ENCODE assay signal across 28 cellular contexts in genomic region chr1:88678405-88678804, GRCh38. TPM values are rescaled to one million over a fixed set of nuclear protein-coding genes. Genes with fewer than 3 reads are reported as not detected.
DNase-seq lines count a peak whose midpoint lies in the region; ATAC-seq and TF ChIP-seq lines count a peak whose summit lies in the region.
"Had no signal": no experiment of that assay in that cellular context is flagged by ENCODE, and none has a peak within 500 bp of the region (broad histone marks: within the 10 kb centered on the region; RNA-seq: fewer than 3 reads in every experiment).

No MANE protein-coding gene starts in this region.

- no peak overlapping the region for H3K4me3 Mint-ChIP-seq in activated T-cell treated with anti-CD3 and anti-CD28 coated beads, Interleukin-2, amount 50 U/mL, for 72 hours
- H3K4me3 Mint-ChIP-seq in activated T-cell treated with anti-CD3 and anti-CD28 coated beads, Interleukin-2, amount 50 U/mL, for 4 hours: no peak overlapping the region
- H3K4me3 Mint-ChIP-seq: activated T-helper 1 cell treated with anti-CD3 and anti-CD28 coated beads, Interleukin-12 subunit alpha, Interleukin-12 subunit beta, Interleukin-2, Interleukin-4 antibody, amounts not matched to agents 30 ng/mL and 10 ng/mL and 1 ng/mL, durations not matched to agents 14 hours and 24 hours and 36 hours; CD8-positive, alpha-beta T cell; neural progenitor cell had no signal

- H3K27me3 ChIP-seq in hepatocyte: no peaks in the 10 kb centered on the region
- H3K27me3 ChIP-seq: esophagus muscularis mucosa, neural progenitor cell had no signal

- TF ChIP-seq CTCF in hepatocyte (IDR thresholded peaks at IDR 0.05; ENCODE audit: poor library complexity): no peak

- WGBS in hepatocyte (ENCODE audit: low lambda C conversion rate, missing lambda C conversion rate): 28% methylated on average over 3 of the region's 3 CpGs

- H3K79me2 ChIP-seq in hepatocyte: peaks cover 11% of the 10 kb centered on the region
- H3K79me2 ChIP-seq: parathyroid adenoma had no signal

- H3K27ac ChIP-seq in hepatocyte: peak overlapping the region; percentile 73
- H3K27ac ChIP-seq: esophagus muscularis mucosa, neural progenitor cell, parathyroid adenoma, PC-9 had no signal

- no peaks in the 10 kb centered on the region for H3K36me3 Mint-ChIP-seq in activated T-cell treated with anti-CD3 and anti-CD28 coated beads, Interleukin-2, amount 50 U/mL, for 72 hours (ENCODE audit: insufficient read depth in 2 of 2)
- H3K36me3 Mint-ChIP-seq in activated T-cell treated with anti-CD3 and anti-CD28 coated beads, Interleukin-2, amount 50 U/mL, for 4 hours (ENCODE audit: insufficient read depth): no peaks in the 10 kb centered on the region
- H3K36me3 Mint-ChIP-seq: neural progenitor cell had no signal

- intact Hi-C loops in posterior cingulate gyrus (cut with DNase I): no loop called here

- H4K20me1 ChIP-seq in hepatocyte (ENCODE audit: insufficient read depth, poor library complexity, severe bottlenecking): no peaks in the 10 kb centered on the region

- no peak for ATAC-seq in activated T-cell treated with anti-CD3 and anti-CD28 coated beads, Interleukin-2, amount 50 U/mL, for 72 hours (replicated peaks in 1 of 2)
- no peak for ATAC-seq in activated T-cell treated with anti-CD3 and anti-CD28 coated beads, Interleukin-2, amount 50 U/mL, for 4 hours
- ATAC-seq in GM21367 (IDR thresholded peaks at IDR 0.05; ENCODE audit: unreplicated experiment) (no peak), HG03039 (IDR thresholded peaks at IDR 0.05; ENCODE audit: unreplicated experiment) (no peak)
- ATAC-seq: CD8-positive, alpha-beta T cell; left cardiac atrium had no signal

- H2AFZ ChIP-seq in hepatocyte: no peak overlapping the region
- H2AFZ ChIP-seq: neural progenitor cell, parathyroid adenoma, PC-9 had no signal

- peaks cover 15% of the 10 kb centered on the region for H3K4me1 Mint-ChIP-seq in activated T-cell treated with anti-CD3 and anti-CD28 coated beads, Interleukin-2, amount 50 U/mL, for 72 hours (ENCODE audit: low read depth)
- H3K4me1 Mint-ChIP-seq in activated T-cell treated with anti-CD3 and anti-CD28 coated beads, Interleukin-2, amount 50 U/mL, for 4 hours (ENCODE audit: low read depth): peaks cover 10% of the 10 kb centered on the region

- no peak for DNase-seq in activated T-cell treated with anti-CD3 and anti-CD28 coated beads, Interleukin-2, amount 50 U/mL, for 72 hours
- DNase-seq in activated T-cell treated with anti-CD3 and anti-CD28 coated beads, Interleukin-2, amount 50 U/mL, for 4 hours: no peak
- peak; percentile 57 for DNase-seq in hepatocyte (ENCODE audit: low spot score)
- DNase-seq in posterior cingulate gyrus: no peak
- no peak for DNase-seq in HCEC 1CT
- DNase-seq: activated CD4-positive, alpha-beta T cell treated with anti-CD3 and anti-CD28 coated beads, Interleukin-2, amount 50 U/mL, for 4 hours; activated naive CD4-positive, alpha-beta T cell treated with anti-CD3 and anti-CD28 coated beads, Interleukin-2, amount 50 U/mL, for 16 hours; AML-193; amniotic stem cell; CD8-positive, alpha-beta T cell; effector CD4-positive, alpha-beta T cell; foreskin melanocyte; H7; KBM-7; left cardiac atrium; mammary epithelial cell; MM.1S; NCI-H2029 treated with DMSO at 0.1 percent for 48 hours; PC-9; SIG-M5; stimulated activated naive CD4-positive, alpha-beta T cell treated with Interleukin-2 at 50 U/mL for 16 hours had no signal

- no peaks in the 10 kb centered on the region for H3K9me3 ChIP-seq in hepatocyte (ENCODE audit: low read depth)
- H3K9me3 ChIP-seq: esophagus muscularis mucosa had no signal

- peaks cover 8% of the 10 kb centered on the region for H3K4me1 ChIP-seq in hepatocyte (ENCODE audit: insufficient read depth)
- H3K4me1 ChIP-seq: parathyroid adenoma had no signal

- H3K27ac Mint-ChIP-seq in activated T-cell treated with anti-CD3 and anti-CD28 coated beads, Interleukin-2, amount 50 U/mL, for 72 hours: peak overlapping the region; percentile 20
- H3K27ac Mint-ChIP-seq: activated T-helper 1 cell treated with anti-CD3 and anti-CD28 coated beads, Interleukin-12 subunit alpha, Interleukin-12 subunit beta, Interleukin-2, Interleukin-4 antibody, amounts not matched to agents 30 ng/mL and 10 ng/mL and 1 ng/mL, durations not matched to agents 14 hours and 24 hours and 36 hours; CD8-positive, alpha-beta T cell; neural progenitor cell had no signal

- H3K27me3 Mint-ChIP-seq in activated T-cell treated with anti-CD3 and anti-CD28 coated beads, Interleukin-2, amount 50 U/mL, for 72 hours (ENCODE audit: low read depth): no peaks in the 10 kb centered on the region
- H3K27me3 Mint-ChIP-seq in activated T-cell treated with anti-CD3 and anti-CD28 coated beads, Interleukin-2, amount 50 U/mL, for 4 hours (ENCODE audit: low read depth): no peaks in the 10 kb centered on the region

- H3K9me2 ChIP-seq in hepatocyte (replicated peaks; ENCODE audit: insufficient read depth): no peaks in the 10 kb centered on the region

- H3K36me3 ChIP-seq in hepatocyte (replicated peaks; ENCODE audit: insufficient read depth, low read depth): no peaks in the 10 kb centered on the region
- H3K36me3 ChIP-seq: esophagus muscularis mucosa, neural progenitor cell had no signal

- H3K4me3 ChIP-seq in hepatocyte: no peak overlapping the region
- H3K4me3 ChIP-seq: esophagus muscularis mucosa, neural progenitor cell, PC-9 had no signal

- H3K9me3 Mint-ChIP-seq in activated T-cell treated with anti-CD3 and anti-CD28 coated beads, Interleukin-2, amount 50 U/mL, for 72 hours: no peaks in the 10 kb centered on the region
- no peaks in the 10 kb centered on the region for H3K9me3 Mint-ChIP-seq in activated T-cell treated with anti-CD3 and anti-CD28 coated beads, Interleukin-2, amount 50 U/mL, for 4 hours
- H3K9me3 Mint-ChIP-seq: activated T-helper 1 cell treated with anti-CD3 and anti-CD28 coated beads, Interleukin-12 subunit alpha, Interleukin-12 subunit beta, Interleukin-2, Interleukin-4 antibody, amounts not matched to agents 30 ng/mL and 10 ng/mL and 1 ng/mL, durations not matched to agents 14 hours and 24 hours and 36 hours; CD8-positive, alpha-beta T cell; neural progenitor cell had no signal

- no peak overlapping the region for H3K4me2 ChIP-seq in hepatocyte
- H3K4me2 ChIP-seq: neural progenitor cell, PC-9 had no signal

TF ChIP-seq in PFSK-1, 5 proteins besides CTCF, POLR2A, EP300 and RAD21:
- no peak for TF ChIP-seq FOXP2 (optimal IDR thresholded peaks at IDR 0.05; ENCODE audit: borderline replicate concordance, extremely low read depth, extremely low read length, insufficient read depth)
- TF ChIP-seq TAF1 (IDR thresholded peaks at IDR 0.05; ENCODE audit: borderline replicate concordance, insufficient read depth, low read length): no peak; the same call in 1 of the 2 replicates
- TF ChIP-seq SIN3A (IDR thresholded peaks at IDR 0.05; ENCODE audit: borderline replicate concordance, insufficient read depth, low read length): peak; percentile 71; the same call in 1 of the 2 replicates
- no peak for TF ChIP-seq POLR2AphosphoS5 (IDR thresholded peaks at IDR 0.05; ENCODE audit: low read depth, low read length)
- 0 out of 4 replicates have a peak, but pooled peaks of 1 of the 2 experiments have one; percentile 36 for TF ChIP-seq REST (IDR thresholded peaks at IDR 0.05; ENCODE audit: insufficient read depth in 1 of 2, low read depth in 2 of 2, low read length in 2 of 2)

RNA-seq across cellular contexts. Expression of gene PKN2, which starts 5.7 kb away (rescaled TPM):
- total RNA-seq in activated T-cell treated with anti-CD3 and anti-CD28 coated beads, Interleukin-2, amount 50 U/mL, for 72 hours: 10 to 100 TPM; 27.4 to 28.1 TPM
- 10 to 100 TPM; 10.9 to 12.8 (median 11.7) TPM for total RNA-seq in activated T-cell treated with anti-CD3 and anti-CD28 coated beads, Interleukin-2, amount 50 U/mL, for 4 hours
- 10.3 TPM for polyA plus RNA-seq in PFSK-1 (2012; ENCODE audit: insufficient read length, low read depth)
- total RNA-seq in hepatocyte: 54.0 and 55.1 TPM in 2 replicates
- polyA plus RNA-seq in hepatocyte: 16.4 and 16.8 TPM in 2 replicates
